Comparison of ENCODE assay signal across 12 cellular contexts in genomic region chr16:85698459-85699223, GRCh38.
"Had no signal": no experiment of that assay in that cellular context is flagged by ENCODE, and none has a peak within 500 bp of the region (broad histone marks: within the 10 kb centered on the region; RNA-seq: fewer than 3 reads in every experiment).

No MANE protein-coding gene starts in this region.

- H3K79me2 ChIP-seq: hepatocyte had no signal

- H2AFZ ChIP-seq: hepatocyte had no signal

- H3K4me1 ChIP-seq: colonic mucosa, transverse colon had no signal

- DNase-seq: colonic mucosa; left colon; mammary epithelial cell; naive thymus-derived CD4-positive, alpha-beta T cell; small intestine; stimulated activated CD4-positive, alpha-beta T cell treated with anti-CD3 and anti-CD28 coated beads, Interleukin-12 subunit alpha, Interleukin-12 subunit beta, amount 100 ng/mL, for 4 hours; stimulated activated naive CD4-positive, alpha-beta T cell; stomach; transverse colon had no signal

- H3K4me2 ChIP-seq: hepatocyte had no signal

- H3K9me3 ChIP-seq: colonic mucosa, thoracic aorta, transverse colon had no signal

- ATAC-seq: left colon; naive thymus-derived CD4-positive, alpha-beta T cell had no signal

- H3K4me3 ChIP-seq: colonic mucosa, hepatocyte, stomach, thoracic aorta, transverse colon had no signal

- H3K36me3 ChIP-seq: colonic mucosa, stomach, thoracic aorta, transverse colon had no signal

- H3K27ac ChIP-seq: colonic mucosa, foreskin keratinocyte, hepatocyte, stomach, thoracic aorta, transverse colon had no signal

- FAIRE-seq: small intestine had no signal

- H3K27me3 ChIP-seq: colonic mucosa, foreskin keratinocyte, hepatocyte had no signal
